In genomic region chr7:105909742-105910141, GRCh38 we compare ENCODE assay signal across 30 cellular contexts.
"Had no signal": no experiment of that assay in that cellular context is flagged by ENCODE, and none has a peak within 500 bp of the region (broad histone marks: within the 10 kb centered on the region; RNA-seq: fewer than 3 reads in every experiment).

No MANE protein-coding gene starts in this region.

- H3K27me3 Mint-ChIP-seq: naive thymus-derived CD8-positive, alpha-beta T cell had no signal

- H3K27ac ChIP-seq: left lung, lower lobe of right lung, pancreas, prostate gland, skin epidermis, thyroid gland, transverse colon, upper lobe of left lung, vagina had no signal

- H3K4me1 ChIP-seq: left lung, lower lobe of right lung, pancreas, prostate gland, thyroid gland, transverse colon, upper lobe of left lung, vagina had no signal

- H3K9me3 ChIP-seq: left lung, lower lobe of right lung, pancreas, prostate gland, thyroid gland, transverse colon, vagina had no signal

- H3K4me3 Mint-ChIP-seq: immature natural killer cell; nephron; neural crest cell; stimulated activated naive B cell treated with anti-CD40 and anti-IgM and Interleukin-4, amounts not matched to agents 10 μg/mL and 1 μg/mL and 100 μg/mL, for 72 hours; stimulated activated naive CD8-positive, alpha-beta T cell treated with anti-CD3 and anti-CD28 coated beads, Interleukin-15, Interleukin-2, amounts not matched to agents 100 ng/mL and 50 ng/mL, for 24 hours had no signal

- H3K36me3 ChIP-seq: left lung, lower lobe of right lung, pancreas, prostate gland, thyroid gland, upper lobe of left lung, vagina had no signal

- H3K27me3 ChIP-seq: left lung, pancreas, thyroid gland, transverse colon, upper lobe of left lung, vagina had no signal

- H3K4me1 Mint-ChIP-seq: immature natural killer cell; stimulated activated naive B cell treated with anti-CD40 and anti-IgM and Interleukin-4, amounts not matched to agents 10 μg/mL and 1 μg/mL and 100 μg/mL, for 72 hours had no signal

- DNase-seq: hypothalamus; immature natural killer cell; kidney; left colon; left lung; lower lobe of right lung; mammary epithelial cell; mesenchymal stem cell; nucleus accumbens; pancreas; retina; right cardiac atrium; stimulated activated CD4-positive, alpha-beta T cell treated with anti-CD3 and anti-CD28 coated beads, Interleukin-12 subunit alpha, Interleukin-12 subunit beta, amount 100 ng/mL, for 4 hours; stimulated activated CD4-positive, alpha-beta T cell treated with anti-CD3 and anti-CD28 coated beads, Interleukin-15, amount 100 ng/mL, for 24 hours; stimulated activated CD4-positive, alpha-beta T cell treated with anti-CD3 and anti-CD28 coated beads, Interleukin-2, amount 100 ng/mL, for 24 hours; stimulated activated CD4-positive, alpha-beta T cell treated with anti-CD3 and anti-CD28 coated beads, Interleukin-4, amount 100 ng/mL, for 1 hour; stimulated activated naive B cell treated with anti-CD40 and anti-IgM and Interleukin-4, amounts not matched to agents 10 μg/mL and 1 μg/mL and 100 μg/mL, for 72 hours; substantia nigra; thyroid gland; transverse colon; upper lobe of left lung had no signal

- H3K27ac Mint-ChIP-seq: immature natural killer cell; nephron; stimulated activated naive B cell treated with anti-CD40 and anti-IgM and Interleukin-4, amounts not matched to agents 10 μg/mL and 1 μg/mL and 100 μg/mL, for 72 hours; stimulated activated naive CD8-positive, alpha-beta T cell treated with anti-CD3 and anti-CD28 coated beads, Interleukin-15, Interleukin-2, amounts not matched to agents 100 ng/mL and 50 ng/mL, for 24 hours had no signal

- ATAC-seq: left colon; left lung; lower lobe of right lung; pancreas; right cardiac atrium; sciatic nerve; stimulated activated naive B cell treated with anti-CD40 and anti-IgM and Interleukin-4, amounts not matched to agents 10 μg/mL and 1 μg/mL and 100 μg/mL, for 72 hours had no signal

- FAIRE-seq: islet of Langerhans, kidney, pancreas had no signal

- H3K4me3 ChIP-seq: left lung, lower lobe of right lung, pancreas, prostate gland, skin epidermis, thyroid gland, transverse colon, upper lobe of left lung, vagina had no signal
